Comparison of ENCODE assay signal across 12 cellular contexts in genomic region chr4:185018834-185019450, GRCh38. TPM values are rescaled to one million over a fixed set of nuclear protein-coding genes. Genes with fewer than 3 reads are reported as not detected.
DNase-seq lines count a peak whose midpoint lies in the region; TF ChIP-seq lines count a peak whose summit lies in the region.
"Had no signal": no experiment of that assay in that cellular context is flagged by ENCODE, and none has a peak within 500 bp of the region (broad histone marks: within the 10 kb centered on the region; RNA-seq: fewer than 3 reads in every experiment).

No MANE protein-coding gene starts in this region.

- peaks cover 84% of the 10 kb centered on the region for H3K27me3 Mint-ChIP-seq in chondrocyte (ENCODE audit: low read depth)
- H3K27me3 Mint-ChIP-seq in nephron (ENCODE audit: low read depth) = peaks cover 100% of the 10 kb centered on the region

- H3K27ac ChIP-seq in HUES48 (ENCODE audit: low read depth, low read length) = no peak overlapping the region
- H3K27ac ChIP-seq: sigmoid colon, SK-N-MC had no signal

- H3K36me3 Mint-ChIP-seq in chondrocyte (ENCODE audit: low read depth) (no peaks in the 10 kb centered on the region), nephron (ENCODE audit: low read depth) (no peaks in the 10 kb centered on the region)
- H3K36me3 Mint-ChIP-seq: CD4-positive, alpha-beta memory T cell; natural killer cell treated with Interleukin-12 subunit alpha and Interleukin-12 subunit beta and Interleukin-15 and Interleukin-18, amount 100 ng/mL, for 72 hours had no signal

- H3K4me1 Mint-ChIP-seq in chondrocyte (ENCODE audit: low read depth) = peaks cover 32% of the 10 kb centered on the region
- H3K4me1 Mint-ChIP-seq in nephron = peaks cover 32% of the 10 kb centered on the region

- H3K4me3 ChIP-seq in HUES48 (ENCODE audit: low read depth, low read length) = peak overlapping the region; percentile 48
- H3K4me3 ChIP-seq: sigmoid colon had no signal

- peaks cover 45% of the 10 kb centered on the region for H3K4me1 ChIP-seq in HUES48 (ENCODE audit: control insufficient read depth, insufficient read depth, low read length)

- H3K27ac Mint-ChIP-seq in chondrocyte (ENCODE audit: unreplicated experiment) (no peak overlapping the region), nephron (no peak overlapping the region)
- H3K27ac Mint-ChIP-seq: activated T-cell treated with anti-CD3 and anti-CD28 coated beads, Interleukin-2, amount 50 U/mL, for 24 hours; CD4-positive, alpha-beta memory T cell; natural killer cell treated with Interleukin-12 subunit alpha and Interleukin-12 subunit beta and Interleukin-15 and Interleukin-18, amount 100 ng/mL, for 72 hours had no signal

- H3K9me3 Mint-ChIP-seq in chondrocyte (ENCODE audit: low read depth) (no peaks in the 10 kb centered on the region), nephron (no peaks in the 10 kb centered on the region)
- H3K9me3 Mint-ChIP-seq: activated T-cell treated with anti-CD3 and anti-CD28 coated beads, Interleukin-2, amount 50 U/mL, for 24 hours; CD4-positive, alpha-beta memory T cell; natural killer cell treated with Interleukin-12 subunit alpha and Interleukin-12 subunit beta and Interleukin-15 and Interleukin-18, amount 100 ng/mL, for 72 hours had no signal

- DNase-seq in DMS53 (lab: John Stamatoyannopoulos, UW) (peak; percentile 83), chondrocyte (ENCODE audit: low spot score) (no peak), NCI-H2227 treated with DMSO at 0.1 percent for 48 hours (lab: John Stamatoyannopoulos, UW) (no peak), NCI-H1930 (lab: John Stamatoyannopoulos, UW) (no peak), cerebellar cortex (ENCODE audit: low spot score) (no peak)
- DNase-seq: activated T-cell treated with anti-CD3 and anti-CD28 coated beads, Interleukin-2, amount 50 U/mL, for 24 hours; CD4-positive, alpha-beta memory T cell; sigmoid colon had no signal

- no peak overlapping the region for H3K9ac ChIP-seq in HUES48 (ENCODE audit: low read depth, low read length)

- no peaks in the 10 kb centered on the region for H3K36me3 ChIP-seq in HUES48 (ENCODE audit: control insufficient read depth, insufficient read depth, low read length)
- H3K36me3 ChIP-seq: sigmoid colon had no signal

- peaks cover 100% of the 10 kb centered on the region for H3K27me3 ChIP-seq in HUES48 (ENCODE audit: control insufficient read depth, insufficient read depth, low read length)

- peak overlapping the region; percentile 33 for H3K4me3 Mint-ChIP-seq in chondrocyte (ENCODE audit: unreplicated experiment)
- peak overlapping the region; percentile 3 to 66 (median 16) for H3K4me3 Mint-ChIP-seq in nephron
- H3K4me3 Mint-ChIP-seq: activated T-cell treated with anti-CD3 and anti-CD28 coated beads, Interleukin-2, amount 50 U/mL, for 24 hours; natural killer cell treated with Interleukin-12 subunit alpha and Interleukin-12 subunit beta and Interleukin-15 and Interleukin-18, amount 100 ng/mL, for 72 hours had no signal

- no peaks in the 10 kb centered on the region for H3K9me3 ChIP-seq in HUES48 (ENCODE audit: control insufficient read depth, insufficient read depth, low read length)
- H3K9me3 ChIP-seq: sigmoid colon had no signal

- TF ChIP-seq CTCF in chondrocyte (IDR thresholded peaks at IDR 0.05) = no peak
- TF ChIP-seq CTCF in nephron (IDR thresholded peaks at IDR 0.05; ENCODE audit: unreplicated experiment in 3 of 3) = no peak

RNA-seq across cellular contexts. Expression of gene HELT, which starts 0.7 kb away (rescaled TPM):
- not detected in 3 replicates for total RNA-seq in chondrocyte
- total RNA-seq: CD4-positive, alpha-beta memory T cell; natural killer cell treated with Interleukin-12 subunit alpha and Interleukin-12 subunit beta and Interleukin-15 and Interleukin-18, amount 100 ng/mL, for 72 hours; sigmoid colon had no signal
